Comparison of ENCODE assay signal across 3 cellular contexts in genomic region chr4:5888706-5889696, GRCh38.
A peak's percentile ranks its signal among the peaks of the same experiment; 100 is the strongest.
TF ChIP-seq lines count a peak whose summit lies in the region.

No MANE protein-coding gene starts in this region.

TF ChIP-seq in SK-N-SH, 30 proteins besides CTCF, POLR2A, EP300 and RAD21 (continued from another document):
- no peak for TF ChIP-seq REST (IDR thresholded peaks at IDR 0.05; ENCODE audit: low read depth, low read length)
- TF ChIP-seq, protein P1, sequence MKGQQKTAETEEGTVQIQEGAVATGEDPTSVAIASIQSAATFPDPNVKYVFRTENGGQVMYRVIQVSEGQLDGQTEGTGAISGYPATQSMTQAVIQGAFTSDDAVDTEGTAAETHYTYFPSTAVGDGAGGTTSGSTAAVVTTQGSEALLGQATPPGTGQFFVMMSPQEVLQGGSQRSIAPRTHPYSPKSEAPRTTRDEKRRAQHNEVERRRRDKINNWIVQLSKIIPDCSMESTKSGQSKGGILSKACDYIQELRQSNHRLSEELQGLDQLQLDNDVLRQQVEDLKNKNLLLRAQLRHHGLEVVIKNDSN (IDR thresholded peaks at IDR 0.05; ENCODE audit: borderline replicate concordance, low read depth), result no peak
- 0 out of 2 replicates have a peak, but pooled peaks have one; percentile 1 for TF ChIP-seq MXI1 (IDR thresholded peaks at IDR 0.05; ENCODE audit: low read depth, low read length)

TF ChIP-seq in SK-N-SH treated with all-trans-retinoic acid at 6 μM for 48 hours, 23 proteins besides CTCF, POLR2A, EP300 and RAD21 (continued from another document):
- TF ChIP-seq SNAI2 (CRISPR knock-in tag; IDR thresholded peaks at IDR 0.05) (no peak), ZC3H10 (CRISPR knock-in tag; IDR thresholded peaks at IDR 0.05) (no peak), ZFP30 (CRISPR knock-in tag; IDR thresholded peaks at IDR 0.05) (no peak), CSDC2 (CRISPR knock-in tag; IDR thresholded peaks at IDR 0.05) (no peak), RARB (CRISPR knock-in tag; IDR thresholded peaks at IDR 0.05) (no peak), ZNF70 (CRISPR knock-in tag; IDR thresholded peaks at IDR 0.05) (no peak), OSR1 (CRISPR knock-in tag; IDR thresholded peaks at IDR 0.05) (no peak), PATZ1 (CRISPR knock-in tag; IDR thresholded peaks at IDR 0.05; ENCODE audit: borderline replicate concordance) (no peak), ZNF565 (CRISPR knock-in tag; conservative IDR thresholded peaks at IDR 0.05; ENCODE audit: low read depth) (no peak), PPARA (CRISPR knock-in tag; IDR thresholded peaks at IDR 0.05; ENCODE audit: borderline replicate concordance) (no peak)
- TF ChIP-seq, protein P2, sequence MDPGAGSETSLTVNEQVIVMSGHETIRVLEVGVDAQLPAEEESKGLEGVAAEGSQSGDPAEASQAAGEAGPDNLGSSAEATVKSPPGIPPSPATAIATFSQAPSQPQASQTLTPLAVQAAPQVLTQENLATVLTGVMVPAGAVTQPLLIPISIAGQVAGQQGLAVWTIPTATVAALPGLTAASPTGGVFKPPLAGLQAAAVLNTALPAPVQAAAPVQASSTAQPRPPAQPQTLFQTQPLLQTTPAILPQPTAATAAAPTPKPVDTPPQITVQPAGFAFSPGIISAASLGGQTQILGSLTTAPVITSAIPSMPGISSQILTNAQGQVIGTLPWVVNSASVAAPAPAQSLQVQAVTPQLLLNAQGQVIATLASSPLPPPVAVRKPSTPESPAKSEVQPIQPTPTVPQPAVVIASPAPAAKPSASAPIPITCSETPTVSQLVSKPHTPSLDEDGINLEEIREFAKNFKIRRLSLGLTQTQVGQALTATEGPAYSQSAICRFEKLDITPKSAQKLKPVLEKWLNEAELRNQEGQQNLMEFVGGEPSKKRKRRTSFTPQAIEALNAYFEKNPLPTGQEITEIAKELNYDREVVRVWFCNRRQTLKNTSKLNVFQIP (CRISPR knock-in tag; IDR thresholded peaks at IDR 0.05; ENCODE audit: borderline replicate concordance, low read depth), result no peak
- TF ChIP-seq, protein P3, sequence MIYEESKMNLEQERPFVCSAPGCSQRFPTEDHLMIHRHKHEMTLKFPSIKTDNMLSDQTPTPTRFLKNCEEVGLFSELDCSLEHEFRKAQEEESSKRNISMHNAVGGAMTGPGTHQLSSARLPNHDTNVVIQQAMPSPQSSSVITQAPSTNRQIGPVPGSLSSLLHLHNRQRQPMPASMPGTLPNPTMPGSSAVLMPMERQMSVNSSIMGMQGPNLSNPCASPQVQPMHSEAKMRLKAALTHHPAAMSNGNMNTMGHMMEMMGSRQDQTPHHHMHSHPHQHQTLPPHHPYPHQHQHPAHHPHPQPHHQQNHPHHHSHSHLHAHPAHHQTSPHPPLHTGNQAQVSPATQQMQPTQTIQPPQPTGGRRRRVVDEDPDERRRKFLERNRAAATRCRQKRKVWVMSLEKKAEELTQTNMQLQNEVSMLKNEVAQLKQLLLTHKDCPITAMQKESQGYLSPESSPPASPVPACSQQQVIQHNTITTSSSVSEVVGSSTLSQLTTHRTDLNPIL (CRISPR knock-in tag; IDR thresholded peaks at IDR 0.05; ENCODE audit: low read depth), result no peak

TF ChIP-seq in HEK293T, 16 proteins besides CTCF, POLR2A, EP300 and RAD21 (continued from another document):
- TF ChIP-seq SP1 (IDR thresholded peaks at IDR 0.05), result no peak
- no peak for TF ChIP-seq LEF1 (IDR thresholded peaks at IDR 0.05; ENCODE audit: borderline replicate concordance)
- TF ChIP-seq SUZ12 (IDR thresholded peaks at IDR 0.05), result no peak
- no peak for TF ChIP-seq HDGF (IDR thresholded peaks at IDR 0.05; ENCODE audit: borderline replicate concordance)
- TF ChIP-seq CTBP1 (IDR thresholded peaks at IDR 0.05; ENCODE audit: borderline replicate concordance), result no peak
- TF ChIP-seq ELF4 (IDR thresholded peaks at IDR 0.05), result no peak
- TF ChIP-seq BHLHE40 (IDR thresholded peaks at IDR 0.05; ENCODE audit: borderline replicate concordance), result no peak
- no peak for TF ChIP-seq FOXM1 (IDR thresholded peaks at IDR 0.05; ENCODE audit: borderline replicate concordance)
